17 cellular contexts compared by ENCODE assay signal in the genomic region with DNA sequence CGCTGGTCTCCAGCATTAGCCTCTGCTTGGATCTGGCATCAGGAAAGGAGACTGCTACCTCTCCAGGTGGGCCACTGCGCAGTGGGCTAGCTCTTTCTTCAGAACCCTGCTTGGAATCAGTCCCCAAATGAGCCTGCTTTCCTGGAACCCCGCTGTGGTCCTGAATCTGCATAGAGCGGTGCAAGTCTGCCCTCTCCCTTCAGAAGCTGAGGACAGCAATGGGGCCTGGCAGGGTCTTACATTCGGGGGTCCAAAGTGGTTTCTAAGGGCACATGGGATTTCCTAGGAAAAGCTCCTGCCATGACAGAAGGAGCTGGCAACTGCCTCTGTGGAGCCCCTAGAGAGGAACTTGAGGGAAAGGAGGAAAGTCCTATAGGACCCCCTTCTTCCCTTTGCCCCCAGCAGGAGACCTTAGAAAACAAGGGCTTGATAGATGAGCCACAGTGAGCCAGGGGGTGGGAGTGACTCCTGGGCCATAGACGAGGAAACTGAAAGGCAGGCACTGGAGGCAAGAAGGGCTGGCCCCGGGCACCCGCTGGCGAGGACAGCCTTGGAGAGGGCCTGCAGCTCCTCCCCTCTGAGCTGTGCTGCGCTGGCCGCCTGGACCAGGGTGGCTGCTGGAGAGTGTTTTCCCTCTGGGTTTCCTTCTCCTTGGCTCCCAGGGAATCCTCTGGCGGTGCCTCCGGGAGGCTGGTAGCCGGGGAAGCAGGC. TPM values are rescaled to one million over a fixed set of nuclear protein-coding genes. Genes with fewer than 3 reads are reported as not detected.
A peak's percentile ranks its signal among the peaks of the same experiment; 100 is the strongest.
DNase-seq lines count a peak whose midpoint lies in the region; ATAC-seq, FAIRE-seq and TF ChIP-seq lines count a peak whose summit lies in the region.
"Had no signal": no experiment of that assay in that cellular context is flagged by ENCODE, and none has a peak within 500 bp of the region (broad histone marks: within the 10 kb centered on the region; RNA-seq: fewer than 3 reads in every experiment).

No MANE protein-coding gene starts in this region.

- H3K4me3 ChIP-seq in CD8-positive, alpha-beta memory T cell (ENCODE audit: low read length), result no peak overlapping the region
- peak overlapping the region; percentile 74 for H3K4me3 ChIP-seq in HUES6 (ENCODE audit: low read depth, low read length)
- H3K4me3 ChIP-seq: SJSA1 had no signal

- H3K36me3 Mint-ChIP-seq in CD8-positive, alpha-beta memory T cell, result no peaks in the 10 kb centered on the region
- H3K36me3 Mint-ChIP-seq in neural crest cell (ENCODE audit: low read depth), result no peaks in the 10 kb centered on the region

- no peaks in the 10 kb centered on the region for H3K9me3 ChIP-seq in CD8-positive, alpha-beta memory T cell (ENCODE audit: low read length)
- H3K9me3 ChIP-seq in HUES6 (ENCODE audit: control insufficient read depth, insufficient read depth, low read depth, low read length), result no peaks in the 10 kb centered on the region
- H3K9me3 ChIP-seq: gastroesophageal sphincter had no signal

- H3K27ac Mint-ChIP-seq in CD8-positive, alpha-beta memory T cell, result peak overlapping the region in 1 of 8 donors; percentile 54
- H3K27ac Mint-ChIP-seq in neural crest cell (ENCODE audit: unreplicated experiment), result no peak overlapping the region
- H3K27ac Mint-ChIP-seq: activated CD4-positive, alpha-beta T cell treated with anti-CD3 and anti-CD28 coated beads for 36 hours; HFFc6 had no signal

- no peak for ATAC-seq in GM21717 (IDR thresholded peaks at IDR 0.05; ENCODE audit: unreplicated experiment)
- ATAC-seq: activated CD4-positive, alpha-beta T cell treated with anti-CD3 and anti-CD28 coated beads for 36 hours; gastroesophageal sphincter had no signal

- H3K4me1 ChIP-seq in CD8-positive, alpha-beta memory T cell (ENCODE audit: insufficient read depth, low read length), result peaks cover 20% of the 10 kb centered on the region
- H3K4me1 ChIP-seq in HUES6 (ENCODE audit: control insufficient read depth, insufficient read depth, low read length), result peaks cover 22% of the 10 kb centered on the region; the same call in 1 of the 2 replicates
- H3K4me1 ChIP-seq: SJSA1 had no signal

- H3K27me3 Mint-ChIP-seq in CD8-positive, alpha-beta memory T cell, result peaks cover 49 to 69% of the 10 kb centered on the region in 2 donors
- peaks cover 90% of the 10 kb centered on the region for H3K27me3 Mint-ChIP-seq in neural crest cell (ENCODE audit: low read depth)

- H3K9ac ChIP-seq in HUES6 (ENCODE audit: low read length), result peak overlapping the region; percentile 16

- TF ChIP-seq CTCF in neural crest cell (conservative IDR thresholded peaks at IDR 0.05), result no peak

- H3K27me3 ChIP-seq in CD8-positive, alpha-beta memory T cell (ENCODE audit: insufficient read depth, low read length, poor library complexity, severe bottlenecking), result peaks cover 22% of the 10 kb centered on the region
- H3K27me3 ChIP-seq in HUES6 (ENCODE audit: control insufficient read depth, insufficient read depth, low read length), result peaks cover 97% of the 10 kb centered on the region

- POLR2A ChIA-PET in CD8-positive, alpha-beta memory T cell (lab: Charles Lee), result no interaction called here

- H3K36me3 ChIP-seq in CD8-positive, alpha-beta memory T cell (ENCODE audit: insufficient read depth, low read length), result no peaks in the 10 kb centered on the region
- no peaks in the 10 kb centered on the region for H3K36me3 ChIP-seq in HUES6 (ENCODE audit: control insufficient read depth, insufficient read depth, low read length)
- H3K36me3 ChIP-seq: gastroesophageal sphincter, SJSA1 had no signal

- FAIRE-seq in frontal cortex (lab: Jason Lieb, UNC), result no peak

- H3K4me1 Mint-ChIP-seq in CD8-positive, alpha-beta memory T cell, result peaks cover 15 to 34% (median 19%) of the 10 kb centered on the region in 3 donors
- peaks cover 16% of the 10 kb centered on the region for H3K4me1 Mint-ChIP-seq in neural crest cell

- no peak overlapping the region for H3K27ac ChIP-seq in CD8-positive, alpha-beta memory T cell (ENCODE audit: low read depth, low read length)
- H3K27ac ChIP-seq in HUES6 (ENCODE audit: low read depth, low read length), result no peak overlapping the region
- H3K27ac ChIP-seq: gastroesophageal sphincter, SJSA1 had no signal

- peak overlapping the region in 6 of 7 donors; percentile 59 to 69 (median 62) for H3K4me3 Mint-ChIP-seq in CD8-positive, alpha-beta memory T cell
- H3K4me3 Mint-ChIP-seq in neural crest cell, result peak overlapping the region; percentile 59
- H3K4me3 Mint-ChIP-seq: activated CD4-positive, alpha-beta T cell treated with anti-CD3 and anti-CD28 coated beads for 36 hours; HFFc6 had no signal

- peak in 1 of 5 donors; percentile 22 for DNase-seq in CD8-positive, alpha-beta memory T cell
- DNase-seq in frontal cortex (ENCODE audit: low spot score in 2 of 2), result peak; percentile 52 to 68
- no peak for DNase-seq in neural crest cell (ENCODE audit: low read depth, low spot score)
- DNase-seq in NK-92 (lab: John Stamatoyannopoulos, UW; ENCODE audit: unreplicated experiment), result no peak
- no peak for DNase-seq in DMS53 treated with DMSO at 0.1 percent for 48 hours (lab: John Stamatoyannopoulos, UW; ENCODE audit: unreplicated experiment)
- DNase-seq in SKM-1 (lab: John Stamatoyannopoulos, UW; ENCODE audit: unreplicated experiment), result no peak
- DNase-seq: COR-L47, HFFc6, NCI-H69 had no signal

- no peaks in the 10 kb centered on the region for H3K9me3 Mint-ChIP-seq in CD8-positive, alpha-beta memory T cell
- no peaks in the 10 kb centered on the region for H3K9me3 Mint-ChIP-seq in neural crest cell
- H3K9me3 Mint-ChIP-seq: HFFc6 had no signal

- CTCF ChIA-PET in CD8-positive, alpha-beta memory T cell (lab: Charles Lee), result no interaction called here

RNA-seq across cellular contexts. Expression of a gene that starts 1.4 kb away (rescaled TPM):
- not detected for total RNA-seq in CD8-positive, alpha-beta memory T cell
- not detected for polyA plus RNA-seq in CD8-positive, alpha-beta memory T cell
- total RNA-seq in frontal cortex, result 28.9 TPM
- total RNA-seq in neural crest cell, result 0.21 TPM in 1 of 2 replicates, not detected in the other
- total RNA-seq: activated CD4-positive, alpha-beta T cell treated with anti-CD3 and anti-CD28 coated beads for 36 hours; HFFc6; M059J; mononuclear cell; SJSA1; skeletal muscle tissue had no signal

Comparison
In these comparisons a context has a peak if more than half of its experiments do, and no peak if none do; other contexts are left out.
1. DNase-seq: peak in frontal cortex (2 of 2); none in neural crest cell (single experiment), NK-92 (single experiment), DMS53 treated with DMSO at 0.1 percent for 48 hours (single experiment) and SKM-1 (single experiment).
2. RNA of a gene that starts 1.4 kb away (total RNA-seq): 28.9 TPM in frontal cortex (single experiment); 0.21 TPM in neural crest cell and not detected in CD8-positive, alpha-beta memory T cell; every median in the first group is over 10 times any median in the second.